ENCODE assay signal across 8 cellular contexts in genomic region chr14:95313707-95314106, GRCh38. TPM values are rescaled to one million over a fixed set of nuclear protein-coding genes. Genes with fewer than 3 reads are reported as not detected.
DNase-seq lines count a peak whose midpoint lies in the region; ATAC-seq and TF ChIP-seq lines count a peak whose summit lies in the region.

No MANE protein-coding gene starts in this region.

- no peak overlapping the region for H3K4me3 Mint-ChIP-seq in activated naive CD8-positive, alpha-beta T cell treated with anti-CD3 and anti-CD28 coated beads, Interleukin-2, amount 50 U/mL, for 24 hours

- H3K4me3 ChIP-seq in adrenal gland (no peak overlapping the region), left ventricle myocardium inferior (no peak overlapping the region), spleen (no peak overlapping the region)

- WGBS in adrenal gland, 4 donors: 60 to 82% (median 64%) methylated on average over 2 to 5 of the region's 5 CpGs
- 24 to 49% (median 42%) methylated on average over 5 of the region's 5 CpGs for WGBS in spleen, 5 donors

- no peaks in the 10 kb centered on the region for H3K36me3 Mint-ChIP-seq in activated naive CD8-positive, alpha-beta T cell treated with anti-CD3 and anti-CD28 coated beads, Interleukin-2, amount 50 U/mL, for 24 hours (ENCODE audit: low read depth)

- peaks cover 29% of the 10 kb centered on the region for H3K27me3 Mint-ChIP-seq in activated naive CD8-positive, alpha-beta T cell treated with anti-CD3 and anti-CD28 coated beads, Interleukin-2, amount 50 U/mL, for 24 hours

- no peak for ATAC-seq in GM18498 (IDR thresholded peaks at IDR 0.05; ENCODE audit: unreplicated experiment)
- no peak for ATAC-seq in activated naive CD8-positive, alpha-beta T cell treated with anti-CD3 and anti-CD28 coated beads, Interleukin-2, amount 50 U/mL, for 24 hours

- no peak for TF ChIP-seq CTCF in adrenal gland (IDR thresholded peaks at IDR 0.05)
- no peak for TF ChIP-seq CTCF in left ventricle myocardium inferior (IDR thresholded peaks at IDR 0.05; ENCODE audit: borderline replicate concordance)
- no peak for TF ChIP-seq CTCF in spleen (IDR thresholded peaks at IDR 0.05 in 8 of 11, conservative IDR thresholded peaks at IDR 0.05 in 3 of 11)

- H3K4me1 Mint-ChIP-seq in activated naive CD8-positive, alpha-beta T cell treated with anti-CD3 and anti-CD28 coated beads, Interleukin-2, amount 50 U/mL, for 24 hours: peaks cover 15% of the 10 kb centered on the region

- peak overlapping the region in 2 of 5 donors; percentile 56 to 57 for H3K27ac ChIP-seq in adrenal gland
- H3K27ac ChIP-seq in left ventricle myocardium inferior (replicated peaks): peak overlapping the region; percentile 59
- peak overlapping the region in 5 of 8 donors; percentile 14 to 59 (median 53) for H3K27ac ChIP-seq in spleen

- TF ChIP-seq POLR2A in adrenal gland (IDR thresholded peaks at IDR 0.05): no peak
- TF ChIP-seq POLR2A in spleen (IDR thresholded peaks at IDR 0.05): no peak

- DNase-seq in H4 (ENCODE audit: low spot score) (peak; percentile 75), adrenal gland (peak; percentile 41 to 85 (median 64)), left ventricle myocardium inferior (peak; percentile 60), spleen (no peak), OCI-M2 (lab: John Stamatoyannopoulos, UW; ENCODE audit: unreplicated experiment) (no peak)
- DNase-seq in activated CD8-positive, alpha-beta memory T cell treated with anti-CD3 and anti-CD28 coated beads, Interleukin-2, amount 50 U/mL, for 4 hours: no peak
- DNase-seq in activated naive CD8-positive, alpha-beta T cell treated with anti-CD3 and anti-CD28 coated beads, Interleukin-2, amount 50 U/mL, for 24 hours: no peak

- H3K27me3 ChIP-seq in adrenal gland (no peaks in the 10 kb centered on the region), left ventricle myocardium inferior (ENCODE audit: low read depth) (peaks cover 4% of the 10 kb centered on the region), spleen (replicated peaks in 1 of 7) (peaks cover 0 to 6% (median 0%) of the 10 kb centered on the region in 7 donors)

- no peaks in the 10 kb centered on the region for H3K9me3 Mint-ChIP-seq in activated naive CD8-positive, alpha-beta T cell treated with anti-CD3 and anti-CD28 coated beads, Interleukin-2, amount 50 U/mL, for 24 hours

- H3K9me3 ChIP-seq in adrenal gland (replicated peaks in 1 of 3) (no peaks in the 10 kb centered on the region), left ventricle myocardium inferior (replicated peaks) (no peaks in the 10 kb centered on the region), spleen (no peaks in the 10 kb centered on the region)

- intact Hi-C loops in adrenal gland (cut with DNase I) (no loop called here), left ventricle myocardium inferior (cut with micrococcal nuclease) (no loop called here), spleen (cut with DNase I; ENCODE audit: low total_unique reads) (no loop called here)

- H3K4me1 ChIP-seq in adrenal gland (replicated peaks in 1 of 2) (peaks cover 0 to 12% of the 10 kb centered on the region in 2 donors), left ventricle myocardium inferior (peaks cover 78% of the 10 kb centered on the region), spleen (peaks cover 3 to 51% (median 27%) of the 10 kb centered on the region in 6 donors)

- H3K36me3 ChIP-seq in adrenal gland (replicated peaks in 1 of 2): no peaks in the 10 kb centered on the region
- H3K36me3 ChIP-seq in left ventricle myocardium inferior: no peaks in the 10 kb centered on the region
- H3K36me3 ChIP-seq in spleen: no peaks in the 10 kb centered on the region

- H3K27ac Mint-ChIP-seq in activated naive CD8-positive, alpha-beta T cell treated with anti-CD3 and anti-CD28 coated beads, Interleukin-2, amount 50 U/mL, for 24 hours: no peak overlapping the region

RNA-seq across cellular contexts. Expression of gene CLMN, which starts 6.0 kb away (rescaled TPM):
- 3.7 and 4.5 TPM in 2 replicates for total RNA-seq in H4 (2014; rRNA removed; shearing (Covaris generic))
- total RNA-seq in adrenal gland (1 to 10 TPM; 4.3 to 9.5 (median 5.4) TPM), left ventricle myocardium inferior (3.7 TPM), spleen (10 to 100 TPM; 13.3 to 21.4 (median 16.2) TPM)
- polyA plus RNA-seq in adrenal gland (1 to 10 TPM; 2.7 to 2.9 (median 2.9) TPM), spleen (1 to 10 TPM; 2.7 to 5.0 (median 4.7) TPM)

Comparison
In these comparisons a context has a peak if more than half of its experiments do, and no peak if none do; other contexts are left out.
1. DNase-seq: peak in H4 (single experiment), adrenal gland (7 of 7) and left ventricle myocardium inferior (single experiment); none in spleen (single experiment), OCI-M2 (single experiment), activated CD8-positive, alpha-beta memory T cell treated with anti-CD3 and anti-CD28 coated beads, Interleukin-2, amount 50 U/mL, for 4 hours (single experiment) and activated naive CD8-positive, alpha-beta T cell treated with anti-CD3 and anti-CD28 coated beads, Interleukin-2, amount 50 U/mL, for 24 hours (single experiment).